ENCODE assay signal across 11 cellular contexts in the genomic region with DNA sequence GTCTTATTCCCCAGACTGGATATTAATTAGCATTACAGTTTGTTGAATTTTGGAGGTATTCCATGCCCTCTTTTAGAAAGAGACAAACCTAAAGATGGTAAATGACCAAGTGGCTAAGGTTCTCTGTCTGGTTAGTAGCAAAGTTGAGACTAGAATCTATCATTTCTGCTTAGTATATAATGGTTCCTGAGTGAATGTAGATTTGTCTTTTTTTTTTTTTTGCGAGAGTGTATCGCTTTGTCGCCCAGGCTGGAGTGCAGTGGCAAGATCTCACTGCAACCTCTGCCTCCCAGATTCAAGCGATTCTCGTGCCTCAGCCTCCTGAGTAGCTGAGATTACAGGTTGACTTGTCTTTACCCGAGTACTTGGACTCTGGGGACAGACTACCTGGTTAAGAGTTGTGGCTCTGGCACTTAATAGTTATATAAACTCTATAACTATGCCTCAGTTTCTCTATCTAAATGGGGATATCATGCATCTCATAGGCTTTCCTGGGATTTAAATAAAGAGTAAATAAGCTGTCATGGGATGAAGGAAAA. TPM values are rescaled to one million over a fixed set of nuclear protein-coding genes. Genes with fewer than 3 reads are reported as not detected.
DNase-seq lines count a peak whose midpoint lies in the region; ATAC-seq, FAIRE-seq and TF ChIP-seq lines count a peak whose summit lies in the region.
"Had no signal": no experiment of that assay in that cellular context is flagged by ENCODE, and none has a peak within 500 bp of the region (broad histone marks: within the 10 kb centered on the region; RNA-seq: fewer than 3 reads in every experiment).

No MANE protein-coding gene starts in this region.

- no peak for TF ChIP-seq CTCF in DOHH2 (IDR thresholded peaks at IDR 0.05; ENCODE audit: low read depth, low read length, poor library complexity, severe bottlenecking)
- TF ChIP-seq CTCF in GM12878 (IDR thresholded peaks at IDR 0.05 in 2 of 3, conservative IDR thresholded peaks at IDR 0.05 in 1 of 3; ENCODE audit: control insufficient read depth in 2 of 3, extremely low read depth in 1 of 3, insufficient read depth in 1 of 3, low read depth in 3 of 3, low read length in 3 of 3) = no peak
- no peak for TF ChIP-seq CTCF in natural killer cell (IDR thresholded peaks at IDR 0.05)

- no peak for TF ChIP-seq RAD21 in GM12878 (IDR thresholded peaks at IDR 0.05; ENCODE audit: insufficient read depth, low read depth, low read length)

- SMC1A ChIA-PET in GM12878 (lab: Charles Lee; ENCODE audit: uncharacterized antibody, unreplicated experiment) = interaction anchor here (1.5 kb wide), 1 partner anchor 50 kb away, joined by 4 read pairs; the partner anchor contains the start of gene MTRF1

- 0 out of 2 replicates have a peak, but pooled peaks cover 2% of the 10 kb centered on the region for H3F3A ChIP-seq in DOHH2 (ENCODE audit: control insufficient read depth, insufficient read depth)

- RAD21 ChIA-PET in GM12878 (lab: Charles Lee; ENCODE audit: unreplicated experiment) = interaction anchor here (0.9 kb wide), 1 partner anchor 15 kb away, joined by 3 read pairs; no protein-coding TSS in a partner anchor

- H3K4me1 ChIP-seq in DOHH2 (ENCODE audit: control insufficient read depth, low read length) = peaks cover 50% of the 10 kb centered on the region
- H3K4me1 ChIP-seq in Karpas-422 (ENCODE audit: low read length) = peaks cover 52% of the 10 kb centered on the region
- peaks cover 6% of the 10 kb centered on the region; the same call in 1 of the 2 replicates for H3K4me1 ChIP-seq in GM12878 (ENCODE audit: control insufficient read depth, insufficient read depth, low read length)

- H2AFZ ChIP-seq in Karpas-422 (ENCODE audit: low read length) (no peak overlapping the region), GM12878 (ENCODE audit: control insufficient read depth, low read depth, low read length) (no peak overlapping the region)

- peaks cover 37 to 52% of the 10 kb centered on the region in 2 donors for H3K4me1 Mint-ChIP-seq in natural killer cell

- H3K36me3 ChIP-seq in DOHH2 (ENCODE audit: control insufficient read depth, low read length) (peaks cover 44% of the 10 kb centered on the region), Karpas-422 (ENCODE audit: insufficient read depth, low read length) (peaks cover 21% of the 10 kb centered on the region; the same call in 1 of the 2 replicates), GM12878 (ENCODE audit: control insufficient read depth in 2 of 2, insufficient read depth in 2 of 2, low read length in 1 of 2) (no peaks in the 10 kb centered on the region)
- H3K36me3 ChIP-seq: brain microvascular endothelial cell had no signal

- POLR2A ChIA-PET in GM12878 (lab: Charles Lee) = no interaction called here

- H3K27ac ChIP-seq in DOHH2 (ENCODE audit: low read depth, low read length) = no peak overlapping the region
- H3K27ac ChIP-seq in Karpas-422 (ENCODE audit: low read length) = peak overlapping the region; percentile 79
- H3K27ac ChIP-seq in GM12878 (ENCODE audit: control insufficient read depth, insufficient read depth) = no peak overlapping the region
- H3K27ac ChIP-seq: brain microvascular endothelial cell had no signal

- H3K79me2 ChIP-seq in DOHH2 (ENCODE audit: control insufficient read depth, low read length) = peaks cover 82% of the 10 kb centered on the region
- H3K79me2 ChIP-seq in Karpas-422 (ENCODE audit: low read length) = peaks cover 80% of the 10 kb centered on the region
- peaks cover 75% of the 10 kb centered on the region for H3K79me2 ChIP-seq in GM12878 (ENCODE audit: control insufficient read depth, insufficient read depth, low read length)

- no TSS peak for BruUV-seq in GM12878 (replicated peaks; lab: Mats Ljungman, UMichigan)

- no peak for TF ChIP-seq POLR2A in GM12878 (IDR thresholded peaks at IDR 0.05; ENCODE audit: low read depth, low read length)

- H3K9me3 Mint-ChIP-seq in natural killer cell = no peaks in the 10 kb centered on the region

- CTCF ChIA-PET in GM12878 (lab: Yijun Ruan, JAX) = interaction anchor here (0.6 kb wide), 1 partner anchor 621 kb away, joined by 4 read pairs; no protein-coding TSS in a partner anchor

- intact Hi-C loops in GM12878 (cut with micrococcal nuclease; ENCODE audit: unreplicated experiment) (loop anchor here (2.0 to 5.0 kb wide), 2 partner anchors 51 to 181 kb away; partner anchors contain the start of genes KBTBD6 and MTRF1), natural killer cell (cut with micrococcal nuclease) (loop anchor here (5.0 kb wide), 1 partner anchor 51 kb away; the partner anchor contains the start of gene MTRF1)

- no peaks in the 10 kb centered on the region for H3K9me2 ChIP-seq in DOHH2 (replicated peaks; ENCODE audit: control insufficient read depth, low read length)
- H3K9me2 ChIP-seq in Karpas-422 (replicated peaks; ENCODE audit: insufficient read depth, low read length) = no peaks in the 10 kb centered on the region

- H3K4me2 ChIP-seq in DOHH2 (ENCODE audit: low read length) = peak overlapping the region; percentile 88
- H3K4me2 ChIP-seq in Karpas-422 (ENCODE audit: low read depth, low read length, poor library complexity, severe bottlenecking) = peak overlapping the region; percentile 81
- H3K4me2 ChIP-seq in GM12878 (ENCODE audit: control insufficient read depth, insufficient read depth) = peak overlapping the region; percentile 36

- H3K4me3 ChIP-seq in DOHH2 (ENCODE audit: low read length) (peak overlapping the region; percentile 93), Karpas-422 (ENCODE audit: low read length) (peak overlapping the region; percentile 84), GM12878 (peak overlapping the region; percentile 65; the same call in 1 of the 2 replicates)

- H3K27me3 Mint-ChIP-seq in natural killer cell (ENCODE audit: low read depth in 2 of 2) = no peaks in the 10 kb centered on the region

- DNase-seq in Karpas-422 (no peak), GM12878 (ENCODE audit: low read depth, low spot score) (no peak), natural killer cell (no peak), AG08396 (ENCODE audit: low spot score) (no peak), NCI-H1436 (lab: John Stamatoyannopoulos, UW) (no peak)
- DNase-seq: brain microvascular endothelial cell, NCI-H510A, posterior cingulate gyrus had no signal

- in situ Hi-C loops in GM12878 (cut with MboI) = no loop called here

- H3K4me3 Mint-ChIP-seq in natural killer cell = peak overlapping the region; percentile 96

- WGBS in GM12878 (ENCODE audit: insufficient coverage, insufficient replicate concordance, low lambda C conversion rate, missing lambda C conversion rate) = 84% methylated on average over 6 of the region's 6 CpGs

- peaks cover 7% of the 10 kb centered on the region; the same call in 1 of the 2 replicates for H4K20me1 ChIP-seq in DOHH2 (ENCODE audit: control insufficient read depth, insufficient read depth, low read depth, low read length)
- no peaks in the 10 kb centered on the region for H4K20me1 ChIP-seq in Karpas-422 (ENCODE audit: insufficient read depth, low read depth, low read length)
- no peaks in the 10 kb centered on the region for H4K20me1 ChIP-seq in GM12878 (ENCODE audit: control insufficient read depth, insufficient read depth)

- no peak for FAIRE-seq in GM12878 (lab: Jason Lieb, UNC)

- H3K27me3 ChIP-seq in DOHH2 (ENCODE audit: control insufficient read depth, low read length) = no peaks in the 10 kb centered on the region
- no peaks in the 10 kb centered on the region for H3K27me3 ChIP-seq in Karpas-422 (ENCODE audit: low read length)
- no peaks in the 10 kb centered on the region for H3K27me3 ChIP-seq in GM12878 (replicated peaks in 1 of 2; ENCODE audit: control insufficient read depth in 2 of 2, insufficient read depth in 2 of 2, low read length in 1 of 2)
- H3K27me3 ChIP-seq: brain microvascular endothelial cell had no signal

- H3K9ac ChIP-seq in Karpas-422 (ENCODE audit: low read length) = peak overlapping the region; percentile 96
- no peak overlapping the region for H3K9ac ChIP-seq in GM12878 (ENCODE audit: control insufficient read depth, insufficient read depth, low read length)

- TF ChIP-seq EP300 in GM12878 (IDR thresholded peaks at IDR 0.05; ENCODE audit: borderline replicate concordance in 1 of 2, control insufficient read depth in 1 of 2, low read depth in 2 of 2, low read length in 2 of 2) = no peak

- ATAC-seq in GM12878 = no peak
- ATAC-seq in natural killer cell = no peak
- ATAC-seq in HG03439 (IDR thresholded peaks at IDR 0.05; ENCODE audit: unreplicated experiment) = no peak
- no peak for ATAC-seq in esophagus mucosa

- H3K36me3 Mint-ChIP-seq in natural killer cell = no peaks in the 10 kb centered on the region

- no peaks in the 10 kb centered on the region for H3K9me3 ChIP-seq in DOHH2 (ENCODE audit: control insufficient read depth, insufficient read depth, low read length)
- no peaks in the 10 kb centered on the region for H3K9me3 ChIP-seq in Karpas-422 (ENCODE audit: low read length)
- no peaks in the 10 kb centered on the region for H3K9me3 ChIP-seq in GM12878 (replicated peaks; ENCODE audit: control insufficient read depth, insufficient read depth, low read length)

- peak overlapping the region in 1 of 2 donors; percentile 56 for H3K27ac Mint-ChIP-seq in natural killer cell

RNA-seq across cellular contexts. Expression of gene NAA16, which starts 2.7 kb away (rescaled TPM):
- 13.2 and 26.7 TPM in 2 replicates for total RNA-seq in Karpas-422 (2014; rRNA removed; shearing (Covaris generic); ENCODE audit: low replicate concordance)
- total RNA-seq in GM12878 (2013; cell fraction: nucleolus; rRNA removed) = 54.3 and 58.2 TPM in 2 replicates
- 12.0 and 13.1 TPM in 2 replicates for total RNA-seq in GM12878 (2014; rRNA removed)
- total RNA-seq in GM12878 (2014; rRNA removed; fragmentation: Illumina TruSeq; extraction: Trizol) = 13.8 and 15.3 TPM in 2 replicates
- 11.9 and 16.0 TPM in 2 replicates for total RNA-seq in GM12878 (2021)
- polyA plus RNA-seq in GM12878 (2011; ENCODE audit: low read depth) = 3.8 TPM
- 13.3 and 21.1 TPM in 2 replicates for polyA plus RNA-seq in GM12878 (2011; rRNA removed)
- 4.7 and 5.3 TPM in 2 replicates for polyA plus RNA-seq in GM12878 (2011; cell fraction: cytosol; rRNA removed)
- 20.3 and 27.2 TPM in 2 replicates for polyA plus RNA-seq in GM12878 (2011; cell fraction: nucleus; rRNA removed)
- 8.5 and 8.6 TPM in 2 replicates for polyA plus RNA-seq in GM12878 (2012)
- polyA plus RNA-seq in GM12878 (2014; fragmentation: Illumina TruSeq; extraction: Trizol) = 18.5 and 21.1 TPM in 2 replicates
- polyA plus RNA-seq in GM12878 (2014; fragmentation: Nextera tagmentation; extraction: Ambion mirVana) = 1 to 10 TPM; 5.4 to 6.3 TPM
- 10.4 and 10.9 TPM in 2 replicates for polyA plus RNA-seq in GM12878 (2014; rRNA removed)
- polyA plus RNA-seq in GM12878 (2016; fragmentation: Nextera tagmentation; extraction: Ambion mirVana) = 10 to 100 TPM; 13.0 to 14.9 TPM
- polyA minus RNA-seq in GM12878 (2011; rRNA and poly(A)+ RNA removed) = 7.7 and 12.4 TPM in 2 replicates
- polyA minus RNA-seq in GM12878 (2011; cell fraction: cytosol; rRNA and poly(A)+ RNA removed) = 4.9 and 6.0 TPM in 2 replicates
- 15.7 and 28.6 TPM in 2 replicates for polyA minus RNA-seq in GM12878 (2011; cell fraction: nucleus; rRNA and poly(A)+ RNA removed)
- total RNA-seq in natural killer cell = 10 to 100 TPM; 49.4 to 55.3 (median 53.1) TPM
- total RNA-seq in esophagus mucosa = 9.6 TPM

RNA-seq across cellular contexts. Expression of gene MTRF1, which starts 50.4 kb away (rescaled TPM):
- total RNA-seq in Karpas-422 (2014; rRNA removed; shearing (Covaris generic); ENCODE audit: low replicate concordance) = 15.1 and 34.2 TPM in 2 replicates
- 65.3 and 75.4 TPM in 2 replicates for total RNA-seq in GM12878 (2013; cell fraction: nucleolus; rRNA removed)
- total RNA-seq in GM12878 (2014; rRNA removed) (18.8 and 21.7 TPM in 2 replicates), GM12878 (2014; rRNA removed; fragmentation: Illumina TruSeq; extraction: Trizol) (19.0 and 21.0 TPM in 2 replicates), GM12878 (2021) (12.1 and 14.1 TPM in 2 replicates), natural killer cell (10 to 100 TPM; 20.3 to 24.1 (median 24.0) TPM), esophagus mucosa (9.2 TPM)
- 9.5 TPM for polyA plus RNA-seq in GM12878 (2011; ENCODE audit: low read depth)
- polyA plus RNA-seq in GM12878 (2011; rRNA removed) (33.7 and 55.9 TPM in 2 replicates), GM12878 (2014; fragmentation: Illumina TruSeq; extraction: Trizol) (22.6 and 32.3 TPM in 2 replicates), GM12878 (2014; fragmentation: Nextera tagmentation; extraction: Ambion mirVana) (10 to 100 TPM; 14.1 to 18.1 TPM), GM12878 (2014; rRNA removed) (19.4 and 23.0 TPM in 2 replicates), GM12878 (2016; fragmentation: Nextera tagmentation; extraction: Ambion mirVana) (10 to 100 TPM; 22.2 to 24.8 TPM)
- 12.9 and 13.6 TPM in 2 replicates for polyA plus RNA-seq in GM12878 (2011; cell fraction: cytosol; rRNA removed)
- 40.5 and 40.8 TPM in 2 replicates for polyA plus RNA-seq in GM12878 (2011; cell fraction: nucleus; rRNA removed)
- 17.7 and 18.2 TPM in 2 replicates for polyA plus RNA-seq in GM12878 (2012)
- 25.0 and 30.6 TPM in 2 replicates for polyA minus RNA-seq in GM12878 (2011; rRNA and poly(A)+ RNA removed)
- 6.9 and 10.0 TPM in 2 replicates for polyA minus RNA-seq in GM12878 (2011; cell fraction: cytosol; rRNA and poly(A)+ RNA removed)
- 10.8 and 19.2 TPM in 2 replicates for polyA minus RNA-seq in GM12878 (2011; cell fraction: nucleus; rRNA and poly(A)+ RNA removed)

Comparison
In these comparisons a context has a peak if more than half of its experiments do, and no peak if none do; other contexts are left out.
1. H3K4me2 ChIP-seq: peak in every context shown above with its lines; median percentile 88 in DOHH2; 81 in Karpas-422; 36 in GM12878.